ENCODE assay signal across 1 cellular context in the genomic region with DNA sequence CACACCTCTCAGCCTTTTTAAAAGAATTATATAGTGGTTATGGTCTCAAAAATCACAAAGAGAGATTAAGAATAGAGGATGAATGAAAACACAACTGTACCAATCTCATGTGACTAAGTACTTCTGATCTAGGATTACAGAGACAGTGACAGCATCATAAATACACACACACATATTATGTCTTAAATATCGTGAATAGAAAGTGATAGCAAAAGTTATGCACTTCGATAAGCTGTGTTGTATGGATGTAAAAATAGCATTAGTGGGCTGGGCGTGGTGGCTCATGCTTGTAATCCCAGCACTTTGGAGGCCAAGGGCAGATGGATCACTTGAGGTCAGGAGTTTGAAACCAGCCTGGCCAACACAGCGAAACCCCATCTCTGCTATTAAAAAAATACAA.
TF ChIP-seq lines count a peak whose summit lies in the region.

No MANE protein-coding gene starts in this region.

TF ChIP-seq in GM12878, 131 proteins besides CTCF, POLR2A, EP300 and RAD21 (continued from another document):
- TF ChIP-seq, protein P1, sequence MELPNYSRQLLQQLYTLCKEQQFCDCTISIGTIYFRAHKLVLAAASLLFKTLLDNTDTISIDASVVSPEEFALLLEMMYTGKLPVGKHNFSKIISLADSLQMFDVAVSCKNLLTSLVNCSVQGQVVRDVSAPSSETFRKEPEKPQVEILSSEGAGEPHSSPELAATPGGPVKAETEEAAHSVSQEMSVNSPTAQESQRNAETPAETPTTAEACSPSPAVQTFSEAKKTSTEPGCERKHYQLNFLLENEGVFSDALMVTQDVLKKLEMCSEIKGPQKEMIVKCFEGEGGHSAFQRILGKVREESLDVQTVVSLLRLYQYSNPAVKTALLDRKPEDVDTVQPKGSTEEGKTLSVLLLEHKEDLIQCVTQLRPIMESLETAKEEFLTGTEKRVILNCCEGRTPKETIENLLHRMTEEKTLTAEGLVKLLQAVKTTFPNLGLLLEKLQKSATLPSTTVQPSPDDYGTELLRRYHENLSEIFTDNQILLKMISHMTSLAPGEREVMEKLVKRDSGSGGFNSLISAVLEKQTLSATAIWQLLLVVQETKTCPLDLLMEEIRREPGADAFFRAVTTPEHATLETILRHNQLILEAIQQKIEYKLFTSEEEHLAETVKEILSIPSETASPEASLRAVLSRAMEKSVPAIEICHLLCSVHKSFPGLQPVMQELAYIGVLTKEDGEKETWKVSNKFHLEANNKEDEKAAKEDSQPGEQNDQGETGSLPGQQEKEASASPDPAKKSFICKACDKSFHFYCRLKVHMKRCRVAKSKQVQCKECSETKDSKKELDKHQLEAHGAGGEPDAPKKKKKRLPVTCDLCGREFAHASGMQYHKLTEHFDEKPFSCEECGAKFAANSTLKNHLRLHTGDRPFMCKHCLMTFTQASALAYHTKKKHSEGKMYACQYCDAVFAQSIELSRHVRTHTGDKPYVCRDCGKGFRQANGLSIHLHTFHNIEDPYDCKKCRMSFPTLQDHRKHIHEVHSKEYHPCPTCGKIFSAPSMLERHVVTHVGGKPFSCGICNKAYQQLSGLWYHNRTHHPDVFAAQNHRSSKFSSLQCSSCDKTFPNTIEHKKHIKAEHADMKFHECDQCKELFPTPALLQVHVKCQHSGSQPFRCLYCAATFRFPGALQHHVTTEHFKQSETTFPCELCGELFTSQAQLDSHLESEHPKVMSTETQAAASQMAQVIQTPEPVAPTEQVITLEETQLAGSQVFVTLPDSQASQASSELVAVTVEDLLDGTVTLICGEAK (IDR thresholded peaks at IDR 0.05; ENCODE audit: borderline replicate concordance) = no peak
- TF ChIP-seq RUNX3 (IDR thresholded peaks at IDR 0.05; ENCODE audit: low read length) = no peak
- no peak for TF ChIP-seq ZNF217 (IDR thresholded peaks at IDR 0.05)
- TF ChIP-seq, protein P2, sequence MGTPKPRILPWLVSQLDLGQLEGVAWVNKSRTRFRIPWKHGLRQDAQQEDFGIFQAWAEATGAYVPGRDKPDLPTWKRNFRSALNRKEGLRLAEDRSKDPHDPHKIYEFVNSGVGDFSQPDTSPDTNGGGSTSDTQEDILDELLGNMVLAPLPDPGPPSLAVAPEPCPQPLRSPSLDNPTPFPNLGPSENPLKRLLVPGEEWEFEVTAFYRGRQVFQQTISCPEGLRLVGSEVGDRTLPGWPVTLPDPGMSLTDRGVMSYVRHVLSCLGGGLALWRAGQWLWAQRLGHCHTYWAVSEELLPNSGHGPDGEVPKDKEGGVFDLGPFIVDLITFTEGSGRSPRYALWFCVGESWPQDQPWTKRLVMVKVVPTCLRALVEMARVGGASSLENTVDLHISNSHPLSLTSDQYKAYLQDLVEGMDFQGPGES (IDR thresholded peaks at IDR 0.05) = no peak
- TF ChIP-seq, protein P3, sequence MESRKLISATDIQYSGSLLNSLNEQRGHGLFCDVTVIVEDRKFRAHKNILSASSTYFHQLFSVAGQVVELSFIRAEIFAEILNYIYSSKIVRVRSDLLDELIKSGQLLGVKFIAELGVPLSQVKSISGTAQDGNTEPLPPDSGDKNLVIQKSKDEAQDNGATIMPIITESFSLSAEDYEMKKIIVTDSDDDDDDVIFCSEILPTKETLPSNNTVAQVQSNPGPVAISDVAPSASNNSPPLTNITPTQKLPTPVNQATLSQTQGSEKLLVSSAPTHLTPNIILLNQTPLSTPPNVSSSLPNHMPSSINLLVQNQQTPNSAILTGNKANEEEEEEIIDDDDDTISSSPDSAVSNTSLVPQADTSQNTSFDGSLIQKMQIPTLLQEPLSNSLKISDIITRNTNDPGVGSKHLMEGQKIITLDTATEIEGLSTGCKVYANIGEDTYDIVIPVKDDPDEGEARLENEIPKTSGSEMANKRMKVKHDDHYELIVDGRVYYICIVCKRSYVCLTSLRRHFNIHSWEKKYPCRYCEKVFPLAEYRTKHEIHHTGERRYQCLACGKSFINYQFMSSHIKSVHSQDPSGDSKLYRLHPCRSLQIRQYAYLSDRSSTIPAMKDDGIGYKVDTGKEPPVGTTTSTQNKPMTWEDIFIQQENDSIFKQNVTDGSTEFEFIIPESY (IDR thresholded peaks at IDR 0.05) = no peak
- no peak for TF ChIP-seq KAT2A (conservative IDR thresholded peaks at IDR 0.05; ENCODE audit: control insufficient read depth, low read depth, low read length)
- no peak for TF ChIP-seq EED (IDR thresholded peaks at IDR 0.05; ENCODE audit: low read depth)
- no peak for TF ChIP-seq SREBF2 (IDR thresholded peaks at IDR 0.05; ENCODE audit: low read length)
